In the genomic region with DNA sequence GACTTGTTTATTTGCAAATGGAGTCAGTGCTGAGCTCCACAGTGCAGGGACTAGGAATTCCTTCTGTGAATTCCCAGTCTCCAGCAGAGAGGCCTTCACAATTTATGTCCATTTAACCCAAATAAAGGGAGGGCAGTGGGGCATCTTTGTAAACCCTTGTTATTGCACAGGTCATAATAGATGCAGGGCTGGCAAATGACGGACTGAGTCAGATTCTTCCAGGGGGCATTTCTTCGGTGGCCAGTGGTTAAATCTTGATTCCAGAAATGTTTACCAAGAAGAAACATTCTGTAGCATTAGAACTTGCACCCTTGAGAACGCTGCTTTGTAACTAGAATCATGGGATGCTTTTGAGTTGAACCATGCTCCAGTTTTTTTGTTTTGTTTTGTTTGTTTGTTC, we compare ENCODE assay signal across 1 cellular context.
TF ChIP-seq lines count a peak whose summit lies in the region.

No MANE protein-coding gene starts in this region.

TF ChIP-seq in GM23338, 12 proteins besides CTCF, POLR2A, EP300 and RAD21 (continued from another document):
- TF ChIP-seq, protein P1, sequence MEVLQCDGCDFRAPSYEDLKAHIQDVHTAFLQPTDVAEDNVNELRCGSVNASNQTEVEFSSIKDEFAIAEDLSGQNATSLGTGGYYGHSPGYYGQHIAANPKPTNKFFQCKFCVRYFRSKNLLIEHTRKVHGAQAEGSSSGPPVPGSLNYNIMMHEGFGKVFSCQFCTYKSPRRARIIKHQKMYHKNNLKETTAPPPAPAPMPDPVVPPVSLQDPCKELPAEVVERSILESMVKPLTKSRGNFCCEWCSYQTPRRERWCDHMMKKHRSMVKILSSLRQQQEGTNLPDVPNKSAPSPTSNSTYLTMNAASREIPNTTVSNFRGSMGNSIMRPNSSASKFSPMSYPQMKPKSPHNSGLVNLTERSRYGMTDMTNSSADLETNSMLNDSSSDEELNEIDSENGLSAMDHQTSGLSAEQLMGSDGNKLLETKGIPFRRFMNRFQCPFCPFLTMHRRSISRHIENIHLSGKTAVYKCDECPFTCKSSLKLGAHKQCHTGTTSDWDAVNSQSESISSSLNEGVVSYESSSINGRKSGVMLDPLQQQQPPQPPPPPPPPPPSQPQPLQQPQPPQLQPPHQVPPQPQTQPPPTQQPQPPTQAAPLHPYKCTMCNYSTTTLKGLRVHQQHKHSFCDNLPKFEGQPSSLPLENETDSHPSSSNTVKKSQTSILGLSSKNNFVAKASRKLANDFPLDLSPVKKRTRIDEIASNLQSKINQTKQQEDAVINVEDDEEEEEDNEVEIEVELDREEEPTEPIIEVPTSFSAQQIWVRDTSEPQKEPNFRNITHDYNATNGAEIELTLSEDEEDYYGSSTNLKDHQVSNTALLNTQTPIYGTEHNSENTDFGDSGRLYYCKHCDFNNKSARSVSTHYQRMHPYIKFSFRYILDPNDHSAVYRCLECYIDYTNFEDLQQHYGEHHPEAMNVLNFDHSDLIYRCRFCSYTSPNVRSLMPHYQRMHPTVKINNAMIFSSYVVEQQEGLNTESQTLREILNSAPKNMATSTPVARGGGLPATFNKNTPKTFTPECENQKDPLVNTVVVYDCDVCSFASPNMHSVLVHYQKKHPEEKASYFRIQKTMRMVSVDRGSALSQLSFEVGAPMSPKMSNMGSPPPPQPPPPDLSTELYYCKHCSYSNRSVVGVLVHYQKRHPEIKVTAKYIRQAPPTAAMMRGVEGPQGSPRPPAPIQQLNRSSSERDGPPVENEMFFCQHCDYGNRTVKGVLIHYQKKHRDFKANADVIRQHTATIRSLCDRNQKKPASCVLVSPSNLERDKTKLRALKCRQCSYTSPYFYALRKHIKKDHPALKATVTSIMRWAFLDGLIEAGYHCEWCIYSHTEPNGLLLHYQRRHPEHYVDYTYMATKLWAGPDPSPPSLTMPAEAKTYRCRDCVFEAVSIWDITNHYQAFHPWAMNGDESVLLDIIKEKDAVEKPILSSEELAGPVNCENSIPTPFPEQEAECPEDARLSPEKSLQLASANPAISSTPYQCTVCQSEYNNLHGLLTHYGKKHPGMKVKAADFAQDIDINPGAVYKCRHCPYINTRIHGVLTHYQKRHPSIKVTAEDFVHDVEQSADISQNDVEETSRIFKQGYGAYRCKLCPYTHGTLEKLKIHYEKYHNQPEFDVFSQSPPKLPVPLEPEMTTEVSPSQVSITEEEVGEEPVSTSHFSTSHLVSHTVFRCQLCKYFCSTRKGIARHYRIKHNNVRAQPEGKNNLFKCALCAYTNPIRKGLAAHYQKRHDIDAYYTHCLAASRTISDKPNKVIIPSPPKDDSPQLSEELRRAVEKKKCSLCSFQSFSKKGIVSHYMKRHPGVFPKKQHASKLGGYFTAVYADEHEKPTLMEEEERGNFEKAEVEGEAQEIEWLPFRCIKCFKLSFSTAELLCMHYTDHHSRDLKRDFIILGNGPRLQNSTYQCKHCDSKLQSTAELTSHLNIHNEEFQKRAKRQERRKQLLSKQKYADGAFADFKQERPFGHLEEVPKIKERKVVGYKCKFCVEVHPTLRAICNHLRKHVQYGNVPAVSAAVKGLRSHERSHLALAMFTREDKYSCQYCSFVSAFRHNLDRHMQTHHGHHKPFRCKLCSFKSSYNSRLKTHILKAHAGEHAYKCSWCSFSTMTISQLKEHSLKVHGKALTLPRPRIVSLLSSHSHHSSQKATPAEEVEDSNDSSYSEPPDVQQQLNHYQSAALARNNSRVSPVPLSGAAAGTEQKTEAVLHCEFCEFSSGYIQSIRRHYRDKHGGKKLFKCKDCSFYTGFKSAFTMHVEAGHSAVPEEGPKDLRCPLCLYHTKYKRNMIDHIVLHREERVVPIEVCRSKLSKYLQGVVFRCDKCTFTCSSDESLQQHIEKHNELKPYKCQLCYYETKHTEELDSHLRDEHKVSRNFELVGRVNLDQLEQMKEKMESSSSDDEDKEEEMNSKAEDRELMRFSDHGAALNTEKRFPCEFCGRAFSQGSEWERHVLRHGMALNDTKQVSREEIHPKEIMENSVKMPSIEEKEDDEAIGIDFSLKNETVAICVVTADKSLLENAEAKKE (CRISPR knock-in tag; IDR thresholded peaks at IDR 0.05), result no peak
- no peak for TF ChIP-seq ZNF331 (CRISPR knock-in tag; IDR thresholded peaks at IDR 0.05; ENCODE audit: low read depth)
- no peak for TF ChIP-seq REST (IDR thresholded peaks at IDR 0.05; ENCODE audit: unreplicated experiment)
- no peak for TF ChIP-seq STAT1 (IDR thresholded peaks at IDR 0.05; ENCODE audit: unreplicated experiment)
- TF ChIP-seq ZNF114 (CRISPR knock-in tag; IDR thresholded peaks at IDR 0.05), result no peak
- TF ChIP-seq POLR2AphosphoS5 (IDR thresholded peaks at IDR 0.05; ENCODE audit: low read depth), result no peak
- TF ChIP-seq NANOG (IDR thresholded peaks at IDR 0.05; ENCODE audit: borderline replicate concordance), result no peak
- no peak for TF ChIP-seq JUNB (IDR thresholded peaks at IDR 0.05; ENCODE audit: unreplicated experiment)
- no peak for TF ChIP-seq CREB1 (CRISPR knock-in tag; IDR thresholded peaks at IDR 0.05; ENCODE audit: low read depth)
